19 cellular contexts compared by ENCODE assay signal in the genomic region with DNA sequence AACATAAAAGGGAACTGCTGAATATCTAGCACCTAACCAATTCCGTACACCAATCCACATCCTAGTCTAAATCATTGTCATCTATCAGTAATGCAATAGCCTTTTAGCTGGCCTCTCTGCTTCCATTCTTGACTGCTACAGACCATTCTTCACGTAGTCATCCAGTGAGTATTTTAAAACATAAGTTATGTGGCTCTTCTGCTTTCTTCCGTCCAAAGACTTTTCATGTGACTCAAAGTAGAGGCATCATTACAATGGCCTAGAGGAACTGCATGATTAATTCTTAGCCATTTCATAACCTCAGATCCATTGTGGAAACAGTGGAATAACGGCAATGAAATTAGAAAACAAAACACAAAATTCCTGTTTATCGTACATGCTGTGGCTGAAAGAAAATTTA.
DNase-seq lines count a peak whose midpoint lies in the region; ATAC-seq, FAIRE-seq and TF ChIP-seq lines count a peak whose summit lies in the region.
"Had no signal": no experiment of that assay in that cellular context is flagged by ENCODE, and none has a peak within 500 bp of the region (broad histone marks: within the 10 kb centered on the region; RNA-seq: fewer than 3 reads in every experiment).

No MANE protein-coding gene starts in this region.

- peaks cover 4% of the 10 kb centered on the region for H3K9me3 Mint-ChIP-seq in activated naive CD8-positive, alpha-beta T cell treated with anti-CD3 and anti-CD28 coated beads, Interleukin-2, amount 50 U/mL, for 24 hours
- H3K9me3 Mint-ChIP-seq: activated naive CD4-positive, alpha-beta T cell treated with anti-CD3 and anti-CD28 coated beads, Interleukin-2, amount 50 U/mL, for 24 hours; central memory CD8-positive, alpha-beta T cell had no signal

- H3K36me3 ChIP-seq in gastroesophageal sphincter: no peaks in the 10 kb centered on the region
- H3K36me3 ChIP-seq: tibial nerve had no signal

- TF ChIP-seq POLR2A in gastroesophageal sphincter (IDR thresholded peaks at IDR 0.05): no peak

- peaks cover 1% of the 10 kb centered on the region for H3K36me3 Mint-ChIP-seq in activated naive CD8-positive, alpha-beta T cell treated with anti-CD3 and anti-CD28 coated beads, Interleukin-2, amount 50 U/mL, for 24 hours (ENCODE audit: low read depth)

- H3K27ac ChIP-seq in gastroesophageal sphincter: no peak overlapping the region
- H3K27ac ChIP-seq: A549, skin epidermis, tibial nerve had no signal

- H3K27me3 ChIP-seq in gastroesophageal sphincter: no peaks in the 10 kb centered on the region
- H3K27me3 ChIP-seq: tibial nerve had no signal

- no peaks in the 10 kb centered on the region for H3K9me3 ChIP-seq in gastroesophageal sphincter
- H3K9me3 ChIP-seq: A549, tibial nerve had no signal

- no peaks in the 10 kb centered on the region for H3K27me3 Mint-ChIP-seq in activated naive CD8-positive, alpha-beta T cell treated with anti-CD3 and anti-CD28 coated beads, Interleukin-2, amount 50 U/mL, for 24 hours
- H3K27me3 Mint-ChIP-seq: activated CD4-positive, alpha-beta T cell treated with anti-CD3 and anti-CD28 coated beads, Interleukin-2, amount 10 ng/mL, durations not matched to agents 24 days and 14 days; activated naive CD4-positive, alpha-beta T cell treated with anti-CD3 and anti-CD28 coated beads, Interleukin-2, amount 50 U/mL, for 24 hours; central memory CD8-positive, alpha-beta T cell had no signal

- no peak overlapping the region for H3K4me3 ChIP-seq in astrocyte of the spinal cord (ENCODE audit: low read depth, low read length)
- no peak overlapping the region for H3K4me3 ChIP-seq in gastroesophageal sphincter
- H3K4me3 ChIP-seq: A549, skin epidermis, tibial nerve had no signal

- no peak for TF ChIP-seq CTCF in astrocyte of the spinal cord (IDR thresholded peaks at IDR 0.05; ENCODE audit: low read depth, low read length)
- TF ChIP-seq CTCF in gastroesophageal sphincter (IDR thresholded peaks at IDR 0.05): no peak

- H3K27ac Mint-ChIP-seq in activated naive CD8-positive, alpha-beta T cell treated with anti-CD3 and anti-CD28 coated beads, Interleukin-2, amount 50 U/mL, for 24 hours: no peak overlapping the region
- H3K27ac Mint-ChIP-seq: activated CD4-positive, alpha-beta T cell treated with anti-CD3 and anti-CD28 coated beads, Interleukin-2, amount 10 ng/mL, durations not matched to agents 24 days and 14 days; activated naive CD4-positive, alpha-beta T cell treated with anti-CD3 and anti-CD28 coated beads, Interleukin-2, amount 50 U/mL, for 24 hours; endodermal cell had no signal

- in situ Hi-C loops in astrocyte of the spinal cord (cut with HindIII; ENCODE audit: low sequenced_read_pairs): no loop called here

- TF ChIP-seq EP300 in gastroesophageal sphincter (IDR thresholded peaks at IDR 0.05): no peak

- WGBS in gastroesophageal sphincter (ENCODE audit: low coverage in 1 of 2), 2 donors: 94 to 99% methylated on average over 4 to 5 of the region's 5 CpGs

- peaks cover 7% of the 10 kb centered on the region for H3K4me1 Mint-ChIP-seq in activated naive CD8-positive, alpha-beta T cell treated with anti-CD3 and anti-CD28 coated beads, Interleukin-2, amount 50 U/mL, for 24 hours
- H3K4me1 Mint-ChIP-seq: central memory CD8-positive, alpha-beta T cell had no signal

- no peaks in the 10 kb centered on the region for H3K4me1 ChIP-seq in gastroesophageal sphincter
- H3K4me1 ChIP-seq: tibial nerve had no signal

- no peak overlapping the region for H3K4me3 Mint-ChIP-seq in activated naive CD8-positive, alpha-beta T cell treated with anti-CD3 and anti-CD28 coated beads, Interleukin-2, amount 50 U/mL, for 24 hours
- H3K4me3 Mint-ChIP-seq: activated CD4-positive, alpha-beta T cell treated with anti-CD3 and anti-CD28 coated beads, Interleukin-2, amount 10 ng/mL, durations not matched to agents 24 days and 14 days; activated naive CD4-positive, alpha-beta T cell treated with anti-CD3 and anti-CD28 coated beads, Interleukin-2, amount 50 U/mL, for 24 hours; central memory CD8-positive, alpha-beta T cell; endodermal cell had no signal

- peak; percentile 68 for DNase-seq in AG08395 (ENCODE audit: low spot score)
- no peak for DNase-seq in HTR-8/SVneo (ENCODE audit: insufficient read length, low spot score)
- peak; percentile 44 for DNase-seq in astrocyte of the spinal cord (ENCODE audit: low read depth, low spot score)
- DNase-seq in iris pigment epithelial cell (ENCODE audit: low read depth): peak; percentile 80
- DNase-seq in NCI-H2081 (lab: John Stamatoyannopoulos, UW): no peak
- no peak for DNase-seq in 8988T
- no peak for DNase-seq in activated naive CD8-positive, alpha-beta T cell treated with anti-CD3 and anti-CD28 coated beads, Interleukin-2, amount 50 U/mL, for 24 hours
- DNase-seq: activated CD4-positive, alpha-beta T cell treated with anti-CD3 and anti-CD28 coated beads, Interleukin-2, amount 10 ng/mL, durations not matched to agents 24 days and 14 days; endodermal cell; left cardiac atrium; NCI-H1417; occipital lobe; SHP77 had no signal

- no peak for ATAC-seq in gastroesophageal sphincter
- ATAC-seq in activated naive CD8-positive, alpha-beta T cell treated with anti-CD3 and anti-CD28 coated beads, Interleukin-2, amount 50 U/mL, for 24 hours: no peak
- ATAC-seq: A549, left cardiac atrium had no signal

- peak; percentile 71 for FAIRE-seq in HTR-8/SVneo (lab: Jason Lieb, UNC)
- FAIRE-seq: A549 had no signal

Comparison
In these comparisons a context has a peak if more than half of its experiments do, and no peak if none do; other contexts are left out.
1. DNase-seq: peak in AG08395 (single experiment), astrocyte of the spinal cord (single experiment) and iris pigment epithelial cell (single experiment); none in HTR-8/SVneo (single experiment), NCI-H2081 (0 of 2), 8988T (single experiment) and activated naive CD8-positive, alpha-beta T cell treated with anti-CD3 and anti-CD28 coated beads, Interleukin-2, amount 50 U/mL, for 24 hours (single experiment).